Comparison of ENCODE assay signal across 16 cellular contexts in genomic region chr16:19384656-19385055, GRCh38. TPM values are rescaled to one million over a fixed set of nuclear protein-coding genes. Genes with fewer than 3 reads are reported as not detected.
DNase-seq lines count a peak whose midpoint lies in the region; ATAC-seq and TF ChIP-seq lines count a peak whose summit lies in the region.
"Had no signal": no experiment of that assay in that cellular context is flagged by ENCODE, and none has a peak within 500 bp of the region (broad histone marks: within the 10 kb centered on the region; RNA-seq: fewer than 3 reads in every experiment).

No MANE protein-coding gene starts in this region.

- H2AFZ ChIP-seq in MM.1S (ENCODE audit: low read length) = peak overlapping the region; percentile 33; the same call in 1 of the 2 replicates
- H2AFZ ChIP-seq: neural progenitor cell had no signal

- 17 to 19% methylated on average over 2 of the region's 2 CpGs for WGBS in heart right ventricle, 2 donors

- H3K36me3 ChIP-seq in MM.1S (replicated peaks; ENCODE audit: insufficient read depth, low read length) (no peaks in the 10 kb centered on the region), heart right ventricle (no peaks in the 10 kb centered on the region)
- H3K36me3 ChIP-seq: esophagus squamous epithelium, neural progenitor cell had no signal

- no peaks in the 10 kb centered on the region for H3K27me3 ChIP-seq in MM.1S (replicated peaks; ENCODE audit: insufficient read depth, low read length)
- H3K27me3 ChIP-seq in heart right ventricle = peaks cover 0 to 29% (median 10%) of the 10 kb centered on the region in 7 donors
- H3K27me3 ChIP-seq: neural progenitor cell had no signal

- no peaks in the 10 kb centered on the region for H3K9me3 ChIP-seq in MM.1S (replicated peaks; ENCODE audit: insufficient read depth, low read length)
- H3K9me3 ChIP-seq in heart right ventricle = peaks cover 0 to 11% (median 0%) of the 10 kb centered on the region in 11 donors
- H3K9me3 ChIP-seq: esophagus squamous epithelium had no signal

- H3K27ac ChIP-seq in MM.1S (ENCODE audit: low read length) (peak overlapping the region; percentile 52; the same call in 1 of the 2 replicates), heart right ventricle (no peak overlapping the region)
- H3K27ac ChIP-seq: esophagus squamous epithelium, neural progenitor cell had no signal

- H3K4me3 ChIP-seq in MM.1S (ENCODE audit: low read length) = no peak overlapping the region
- H3K4me3 ChIP-seq in heart right ventricle = no peak overlapping the region
- H3K4me3 ChIP-seq: esophagus squamous epithelium, neural progenitor cell had no signal

- no peak for ATAC-seq in HG02623 (IDR thresholded peaks at IDR 0.05; ENCODE audit: unreplicated experiment)
- no peak for ATAC-seq in heart right ventricle

- H3K27me3 Mint-ChIP-seq in endothelial cell (ENCODE audit: unreplicated experiment) = no peaks in the 10 kb centered on the region

- intact Hi-C loops in heart right ventricle (cut with DNase I) = no loop called here

- H3K9ac ChIP-seq in MM.1S (ENCODE audit: low read length) = no peak overlapping the region; the same call in 1 of the 2 replicates
- H3K9ac ChIP-seq: neural progenitor cell had no signal

- peaks cover 53% of the 10 kb centered on the region for H3F3A ChIP-seq in MM.1S (ENCODE audit: insufficient read depth, low read length)

- H3K4me3 Mint-ChIP-seq in endothelial cell (ENCODE audit: unreplicated experiment) = no peak overlapping the region
- H3K4me3 Mint-ChIP-seq: activated CD4-positive, alpha-beta memory T cell treated with anti-CD3 and anti-CD28 coated beads, Interleukin-2, amount 10 ng/mL, durations not matched to agents 7 days and 5 days; neural progenitor cell had no signal

- TF ChIP-seq CTCF in MM.1S (IDR thresholded peaks at IDR 0.05; ENCODE audit: low read length) (no peak), endothelial cell (IDR thresholded peaks at IDR 0.05; ENCODE audit: unreplicated experiment) (no peak), heart right ventricle (IDR thresholded peaks at IDR 0.05) (no peak)

- H3K4me1 ChIP-seq in MM.1S (ENCODE audit: low read length) (peaks cover 63% of the 10 kb centered on the region), heart right ventricle (peaks cover 0 to 6% (median 0%) of the 10 kb centered on the region in 9 donors)
- H3K4me1 ChIP-seq: neural progenitor cell had no signal

- H3K27ac Mint-ChIP-seq in endothelial cell (ENCODE audit: unreplicated experiment) = no peak overlapping the region
- H3K27ac Mint-ChIP-seq: activated CD4-positive, alpha-beta memory T cell treated with anti-CD3 and anti-CD28 coated beads, Interleukin-2, amount 10 ng/mL, durations not matched to agents 7 days and 5 days; neural progenitor cell had no signal

- H3K36me3 Mint-ChIP-seq in endothelial cell (ENCODE audit: low read depth, unreplicated experiment) = no peaks in the 10 kb centered on the region

- peak overlapping the region; percentile 25; the same call in 1 of the 2 replicates for H3K4me2 ChIP-seq in MM.1S (ENCODE audit: low read depth, low read length)
- H3K4me2 ChIP-seq: neural progenitor cell had no signal

- no peaks in the 10 kb centered on the region for H3K9me2 ChIP-seq in MM.1S (replicated peaks; ENCODE audit: insufficient read depth, low read length)

- no peaks in the 10 kb centered on the region for H3K9me3 Mint-ChIP-seq in endothelial cell (ENCODE audit: unreplicated experiment)
- H3K9me3 Mint-ChIP-seq: activated CD4-positive, alpha-beta memory T cell treated with anti-CD3 and anti-CD28 coated beads, Interleukin-2, amount 10 ng/mL, durations not matched to agents 7 days and 5 days had no signal

- peak; percentile 52 for DNase-seq in COR-L47 (lab: John Stamatoyannopoulos, UW)
- peak; percentile 46 for DNase-seq in MM.1S
- peak; percentile 73 for DNase-seq in SW480 (ENCODE audit: low spot score)
- peak; percentile 82 for DNase-seq in mucosa of gallbladder (ENCODE audit: low spot score)
- DNase-seq in endothelial cell (ENCODE audit: low spot score) = no peak
- DNase-seq in heart right ventricle = no peak
- DNase-seq in activated CD4-positive, alpha-beta T cell treated with anti-CD3 and anti-CD28 coated beads, Interleukin-2, amount 50 U/mL, for 4 hours = no peak
- DNase-seq: activated CD4-positive, alpha-beta memory T cell treated with anti-CD3 and anti-CD28 coated beads, Interleukin-2, amount 10 ng/mL, durations not matched to agents 7 days and 5 days; cortex of kidney; esophagus squamous epithelium; NCI-H1048; NCI-H82; Right ventricle myocardium superior had no signal

- peaks cover 7% of the 10 kb centered on the region for H3K4me1 Mint-ChIP-seq in endothelial cell (ENCODE audit: unreplicated experiment)

- H3K79me2 ChIP-seq in MM.1S (ENCODE audit: low read length) = no peaks in the 10 kb centered on the region

- no peaks in the 10 kb centered on the region for H4K20me1 ChIP-seq in MM.1S (ENCODE audit: insufficient read depth, low read length)

RNA-seq across cellular contexts. Expression of gene TMC5, which starts 33.0 kb away (rescaled TPM):
- total RNA-seq in mucosa of gallbladder (46.8 TPM), endothelial cell (ENCODE audit: unreplicated experiment) (0.69 TPM), heart right ventricle (under 1 TPM in 3 of 10 donors, not detected in 7; 0.09 to 0.13 (median 0.11) TPM)
- polyA plus RNA-seq in heart right ventricle = under 1 TPM in 1 of 2 donors, not detected in 1; under 0.01 TPM
- total RNA-seq: lung microvascular endothelial cell, Right ventricle myocardium superior had no signal

Comparison
In these comparisons a context has a peak if more than half of its experiments do, and no peak if none do; other contexts are left out.
1. DNase-seq: peak in COR-L47 (single experiment), MM.1S (single experiment), SW480 (single experiment) and mucosa of gallbladder (single experiment); none in endothelial cell (single experiment), heart right ventricle (0 of 2) and activated CD4-positive, alpha-beta T cell treated with anti-CD3 and anti-CD28 coated beads, Interleukin-2, amount 50 U/mL, for 4 hours (0 of 2).
2. RNA of gene TMC5, which starts 33.0 kb away (total RNA-seq): 46.8 TPM in mucosa of gallbladder (single experiment); 0.69 TPM in endothelial cell (single experiment) and 0.09 to 0.13 TPM in heart right ventricle; every median in the first group is over 10 times any median in the second.